Comparison of ENCODE assay signal across 9 cellular contexts in the genomic region with DNA sequence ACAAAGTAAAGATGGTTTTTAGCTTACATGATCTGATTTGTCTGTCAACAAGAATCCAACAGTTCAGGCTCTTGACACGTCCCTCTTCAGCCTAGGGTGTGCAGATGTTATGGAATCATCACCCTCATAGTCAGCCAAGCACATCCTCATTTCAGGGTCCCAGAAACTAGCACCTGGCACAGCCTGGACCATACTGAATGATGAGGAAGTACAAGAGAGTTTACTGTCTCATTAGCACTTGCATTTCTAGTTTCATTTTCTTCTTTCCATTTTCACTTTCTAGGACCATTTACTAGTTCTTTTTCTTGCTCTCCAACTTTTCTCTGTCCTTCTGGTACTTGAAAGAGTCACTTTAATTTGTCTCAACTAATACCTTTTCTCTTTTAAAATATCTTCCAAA. TPM values are rescaled to one million over a fixed set of nuclear protein-coding genes. Genes with fewer than 3 reads are reported as not detected.
DNase-seq lines count a peak whose midpoint lies in the region; ATAC-seq lines count a peak whose summit lies in the region.
"Had no signal": no experiment of that assay in that cellular context is flagged by ENCODE, and none has a peak within 500 bp of the region (broad histone marks: within the 10 kb centered on the region; RNA-seq: fewer than 3 reads in every experiment).

No MANE protein-coding gene starts in this region.

- peak overlapping the region; percentile 96 for H3K27ac Mint-ChIP-seq in activated T-cell treated with anti-CD3 and anti-CD28 coated beads, Interleukin-2, amount 50 U/mL, for 24 hours
- H3K27ac Mint-ChIP-seq in activated CD8-positive, alpha-beta T cell treated with anti-CD3 and anti-CD28 coated beads, Interleukin-2, amount 10 ng/mL, durations not matched to agents 7 days and 5 days: peak overlapping the region; percentile 95
- peak overlapping the region; percentile 98 for H3K27ac Mint-ChIP-seq in stimulated activated naive B cell treated with anti-CD40 and anti-IgM and Interleukin-4, amounts not matched to agents 10 μg/mL and 1 μg/mL and 100 μg/mL, for 72 hours

- peak; percentile 60 for DNase-seq in activated T-cell treated with anti-CD3 and anti-CD28 coated beads, Interleukin-2, amount 50 U/mL, for 24 hours
- DNase-seq in activated T-cell treated with anti-CD3 and anti-CD28 coated beads for 4 hours: no peak
- DNase-seq in activated CD8-positive, alpha-beta T cell treated with anti-CD3 and anti-CD28 coated beads, Interleukin-2, amount 10 ng/mL, durations not matched to agents 7 days and 5 days: peak; percentile 43
- DNase-seq in stimulated activated naive B cell treated with anti-CD40 and anti-IgM and Interleukin-4, amounts not matched to agents 10 μg/mL and 1 μg/mL and 100 μg/mL, for 72 hours: no peak
- DNase-seq in H4 (ENCODE audit: low spot score): no peak
- DNase-seq in HUDEP-2 (lab: John Stamatoyannopoulos, UW; ENCODE audit: unreplicated experiment in 76 of 76): no peak
- DNase-seq in occipital lobe (lab: John Stamatoyannopoulos, UW): no peak
- DNase-seq: BE2C had no signal

- POLR2A ChIA-PET in activated CD8-positive, alpha-beta T cell treated with anti-CD3 and anti-CD28 coated beads, Interleukin-2, amount 10 ng/mL, durations not matched to agents 7 days and 5 days (lab: Charles Lee): interaction anchor here (0.6 to 2.8 kb wide), 4 partner anchors 20 to 78 kb away, joined by 3 to 11 read pairs (median 4); no protein-coding TSS in a partner anchor

- H3K9me3 Mint-ChIP-seq in activated T-cell treated with anti-CD3 and anti-CD28 coated beads, Interleukin-2, amount 50 U/mL, for 24 hours: peaks cover 6% of the 10 kb centered on the region
- no peaks in the 10 kb centered on the region for H3K9me3 Mint-ChIP-seq in activated CD8-positive, alpha-beta T cell treated with anti-CD3 and anti-CD28 coated beads, Interleukin-2, amount 10 ng/mL, durations not matched to agents 7 days and 5 days (ENCODE audit: insufficient read depth)
- peaks cover 4 to 6% of the 10 kb centered on the region in 2 donors for H3K9me3 Mint-ChIP-seq in stimulated activated naive B cell treated with anti-CD40 and anti-IgM and Interleukin-4, amounts not matched to agents 10 μg/mL and 1 μg/mL and 100 μg/mL, for 72 hours

- H3K36me3 Mint-ChIP-seq in activated T-cell treated with anti-CD3 and anti-CD28 coated beads, Interleukin-2, amount 50 U/mL, for 24 hours (ENCODE audit: low read depth): peaks cover 4% of the 10 kb centered on the region
- H3K36me3 Mint-ChIP-seq in activated CD8-positive, alpha-beta T cell treated with anti-CD3 and anti-CD28 coated beads, Interleukin-2, amount 10 ng/mL, durations not matched to agents 7 days and 5 days (ENCODE audit: low read depth): peaks cover 83% of the 10 kb centered on the region
- H3K36me3 Mint-ChIP-seq in stimulated activated naive B cell treated with anti-CD40 and anti-IgM and Interleukin-4, amounts not matched to agents 10 μg/mL and 1 μg/mL and 100 μg/mL, for 72 hours: peaks cover 7 to 12% of the 10 kb centered on the region in 2 donors

- H3K27me3 Mint-ChIP-seq in activated T-cell treated with anti-CD3 and anti-CD28 coated beads, Interleukin-2, amount 50 U/mL, for 24 hours: no peaks in the 10 kb centered on the region
- H3K27me3 Mint-ChIP-seq in activated CD8-positive, alpha-beta T cell treated with anti-CD3 and anti-CD28 coated beads, Interleukin-2, amount 10 ng/mL, durations not matched to agents 7 days and 5 days (ENCODE audit: low read depth): no peaks in the 10 kb centered on the region
- no peaks in the 10 kb centered on the region for H3K27me3 Mint-ChIP-seq in stimulated activated naive B cell treated with anti-CD40 and anti-IgM and Interleukin-4, amounts not matched to agents 10 μg/mL and 1 μg/mL and 100 μg/mL, for 72 hours

- CTCF ChIA-PET in activated CD8-positive, alpha-beta T cell treated with anti-CD3 and anti-CD28 coated beads, Interleukin-2, amount 10 ng/mL, durations not matched to agents 7 days and 5 days (lab: Charles Lee): interaction anchor here (1.0 to 19.1 kb wide), 8 partner anchors 9 to 89 kb away, joined by 3 to 433 read pairs (median 6); no protein-coding TSS in a partner anchor

- peak; percentile 39 for ATAC-seq in HG03095 (IDR thresholded peaks at IDR 0.05; ENCODE audit: unreplicated experiment)
- peak; percentile 26 for ATAC-seq in activated CD8-positive, alpha-beta T cell treated with anti-CD3 and anti-CD28 coated beads, Interleukin-2, amount 10 ng/mL, durations not matched to agents 7 days and 5 days
- ATAC-seq in stimulated activated naive B cell treated with anti-CD40 and anti-IgM and Interleukin-4, amounts not matched to agents 10 μg/mL and 1 μg/mL and 100 μg/mL, for 72 hours (replicated peaks): peak; percentile 38 to 52

- peak overlapping the region; percentile 88 for H3K4me3 Mint-ChIP-seq in activated T-cell treated with anti-CD3 and anti-CD28 coated beads, Interleukin-2, amount 50 U/mL, for 24 hours
- peak overlapping the region; percentile 94 for H3K4me3 Mint-ChIP-seq in activated CD8-positive, alpha-beta T cell treated with anti-CD3 and anti-CD28 coated beads, Interleukin-2, amount 10 ng/mL, durations not matched to agents 7 days and 5 days
- peak overlapping the region; percentile 82 for H3K4me3 Mint-ChIP-seq in stimulated activated naive B cell treated with anti-CD40 and anti-IgM and Interleukin-4, amounts not matched to agents 10 μg/mL and 1 μg/mL and 100 μg/mL, for 72 hours

- H3K4me1 Mint-ChIP-seq in activated T-cell treated with anti-CD3 and anti-CD28 coated beads, Interleukin-2, amount 50 U/mL, for 24 hours (ENCODE audit: low read depth): peaks cover 95% of the 10 kb centered on the region
- peaks cover 69% of the 10 kb centered on the region for H3K4me1 Mint-ChIP-seq in activated CD8-positive, alpha-beta T cell treated with anti-CD3 and anti-CD28 coated beads, Interleukin-2, amount 10 ng/mL, durations not matched to agents 7 days and 5 days (ENCODE audit: low read depth)
- peaks cover 48 to 96% of the 10 kb centered on the region in 2 donors for H3K4me1 Mint-ChIP-seq in stimulated activated naive B cell treated with anti-CD40 and anti-IgM and Interleukin-4, amounts not matched to agents 10 μg/mL and 1 μg/mL and 100 μg/mL, for 72 hours

RNA-seq across cellular contexts. Expression of a gene that starts 6.5 kb away (rescaled TPM):
- 100 to 1,000 TPM; 154 to 156 TPM for total RNA-seq in activated CD8-positive, alpha-beta T cell treated with anti-CD3 and anti-CD28 coated beads, Interleukin-2, amount 10 ng/mL, durations not matched to agents 7 days and 5 days
- total RNA-seq in H4 (2014; rRNA removed; shearing (Covaris generic)): not detected in 2 replicates
- 17.8 TPM for total RNA-seq in occipital lobe

Comparison
In these comparisons a context has a peak if more than half of its experiments do, and no peak if none do; other contexts are left out.
1. DNase-seq: peak in activated T-cell treated with anti-CD3 and anti-CD28 coated beads, Interleukin-2, amount 50 U/mL, for 24 hours (single experiment) and activated CD8-positive, alpha-beta T cell treated with anti-CD3 and anti-CD28 coated beads, Interleukin-2, amount 10 ng/mL, durations not matched to agents 7 days and 5 days (single experiment); none in activated T-cell treated with anti-CD3 and anti-CD28 coated beads for 4 hours (single experiment), stimulated activated naive B cell treated with anti-CD40 and anti-IgM and Interleukin-4, amounts not matched to agents 10 μg/mL and 1 μg/mL and 100 μg/mL, for 72 hours (single experiment), H4 (single experiment), HUDEP-2 (0 of 76) and occipital lobe (single experiment).
2. RNA of a gene that starts 6.5 kb away (total RNA-seq): 154 to 156 TPM in activated CD8-positive, alpha-beta T cell treated with anti-CD3 and anti-CD28 coated beads, Interleukin-2, amount 10 ng/mL, durations not matched to agents 7 days and 5 days and 17.8 TPM in occipital lobe (single experiment); not detected in H4; every median in the first group is over 10 times any median in the second.
3. Peak in every context shown above with its lines, with median percentiles within 50 percentile points of each other: H3K27ac Mint-ChIP-seq, H3K4me3 Mint-ChIP-seq and ATAC-seq.